In the genomic region with DNA sequence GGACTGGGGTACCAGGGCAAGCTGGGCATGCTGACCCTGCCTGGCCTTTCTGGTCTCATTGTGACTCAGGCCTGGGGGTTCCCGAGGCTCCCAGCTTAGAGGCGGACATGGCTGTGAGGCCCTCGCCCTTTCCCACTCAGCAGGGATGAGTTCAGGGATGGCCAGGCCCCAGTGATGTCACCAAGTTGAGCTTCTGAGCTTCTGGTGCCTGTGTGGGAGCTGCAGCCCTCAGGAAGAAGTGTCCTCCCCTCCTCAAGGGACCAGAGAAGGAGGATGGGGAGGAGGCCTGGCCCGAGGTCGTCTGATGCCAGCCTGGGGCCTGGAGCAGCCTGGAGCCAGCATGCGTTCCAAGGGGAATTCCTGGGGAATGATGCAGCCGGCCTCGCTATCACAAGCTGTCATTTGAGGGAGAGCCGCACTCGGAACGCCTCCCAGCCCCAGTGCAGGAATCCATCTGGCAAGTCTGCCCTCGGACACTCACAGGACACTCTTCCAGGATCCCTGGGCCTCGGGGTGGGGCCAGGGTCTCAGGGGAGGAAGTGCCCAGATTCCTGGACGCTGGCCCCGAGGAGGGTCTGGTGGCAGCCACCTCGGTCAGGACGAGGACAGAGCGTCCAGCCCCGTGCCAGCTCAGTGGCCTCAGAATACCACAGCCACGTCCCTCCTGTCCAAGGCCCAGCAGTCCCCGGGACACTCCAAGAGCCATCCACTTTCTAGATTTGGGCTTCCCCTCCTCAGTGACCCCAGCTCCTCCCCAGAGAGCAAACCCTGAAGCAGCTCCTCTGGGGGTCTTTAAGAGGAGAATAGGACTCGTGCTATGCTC, we compare ENCODE assay signal across 9 cellular contexts.
DNase-seq lines count a peak whose midpoint lies in the region; ATAC-seq and TF ChIP-seq lines count a peak whose summit lies in the region.
"Had no signal": no experiment of that assay in that cellular context is flagged by ENCODE, and none has a peak within 500 bp of the region (broad histone marks: within the 10 kb centered on the region; RNA-seq: fewer than 3 reads in every experiment).

No MANE protein-coding gene starts in this region.

- BruUV-seq in Panc1 (replicated peaks; lab: Mats Ljungman, UMichigan), result no TSS peak

- H3K27ac ChIP-seq in AG04450 (ENCODE audit: low read depth, low read length) (peak overlapping the region; percentile 91), Panc1 (ENCODE audit: low read length) (peak overlapping the region; percentile 68)

- H3K9me3 ChIP-seq in AG04450 (ENCODE audit: control insufficient read depth, insufficient read depth, low read length), result peaks cover 3% of the 10 kb centered on the region; the same call in 1 of the 2 replicates
- H3K9me3 ChIP-seq in Panc1 (ENCODE audit: control insufficient read depth, insufficient read depth, low read depth, low read length), result no peaks in the 10 kb centered on the region

- no peaks in the 10 kb centered on the region for H3K36me3 ChIP-seq in Panc1 (ENCODE audit: control insufficient read depth, insufficient read depth, low read length)

- no peaks in the 10 kb centered on the region for H3K36me3 Mint-ChIP-seq in nephron (ENCODE audit: low read depth)
- H3K36me3 Mint-ChIP-seq: CD14-positive monocyte had no signal

- H3K4me1 ChIP-seq in Panc1 (ENCODE audit: control insufficient read depth, insufficient read depth, low read length), result peaks cover 30% of the 10 kb centered on the region

- H3K4me3 ChIP-seq in AG04450 (ENCODE audit: low read depth, low read length) (no peak overlapping the region), Panc1 (ENCODE audit: low read depth in 2 of 2, low read length in 2 of 2) (no peak overlapping the region)

- in situ Hi-C loops in Panc1 (cut with HindIII; ENCODE audit: low pct_unique_long_range_greater_than_20kb, low sequenced_read_pairs), result no loop called here

- H3K9me3 Mint-ChIP-seq in nephron, result peaks cover under 1% of the 10 kb centered on the region
- H3K9me3 Mint-ChIP-seq: CD14-positive monocyte had no signal

- peaks cover 29% of the 10 kb centered on the region for H3K4me1 Mint-ChIP-seq in nephron
- H3K4me1 Mint-ChIP-seq: CD14-positive monocyte had no signal

- DNase-seq in AG04450 (ENCODE audit: low read depth, low spot score) (peak; percentile 81), Panc1 (ENCODE audit: low read depth, low spot score) (no peak), fibroblast of peridontal ligament (ENCODE audit: extremely low read depth) (peak; percentile 85), NCI-H1092 (lab: John Stamatoyannopoulos, UW) (no peak), NCI-H2171 treated with DMSO at 0.1 percent for 48 hours (lab: John Stamatoyannopoulos, UW) (no peak), NCI-H128 (lab: John Stamatoyannopoulos, UW; ENCODE audit: unreplicated experiment) (no peak)

- TF ChIP-seq CTCF in AG04450 (IDR thresholded peaks at IDR 0.05; ENCODE audit: low read depth, low read length) (no peak), Panc1 (IDR thresholded peaks at IDR 0.05) (no peak), nephron (IDR thresholded peaks at IDR 0.05; ENCODE audit: unreplicated experiment in 3 of 3) (no peak)

- ATAC-seq in Panc1 (peak; percentile 85), GM19463 (IDR thresholded peaks at IDR 0.05; ENCODE audit: unreplicated experiment) (no peak)

- intact Hi-C loops in Panc1 (cut with micrococcal nuclease; ENCODE audit: unreplicated experiment), result no loop called here

- CTCF ChIA-PET in AG04450 (lab: Charles Lee) (interaction anchor here (0.7 kb wide), 1 partner anchor 141 kb away, joined by 3 read pairs; no protein-coding TSS in a partner anchor), Panc1 (lab: Charles Lee) (interaction anchor here (1.1 kb wide), 1 partner anchor 10 kb away, joined by 3 read pairs; no protein-coding TSS in a partner anchor)

- no peaks in the 10 kb centered on the region for H3K27me3 ChIP-seq in AG04450 (ENCODE audit: control insufficient read depth, insufficient read depth, low read length)
- H3K27me3 ChIP-seq in Panc1 (ENCODE audit: control insufficient read depth, insufficient read depth, low read length), result no peaks in the 10 kb centered on the region

- POLR2A ChIA-PET in AG04450 (lab: Yijun Ruan, JAX), result interaction anchor here (1.1 to 1.9 kb wide), 4 partner anchors 12 to 54 kb away, joined by 4 to 10 read pairs (median 6); no protein-coding TSS in a partner anchor
- POLR2A ChIA-PET in Panc1 (lab: Charles Lee), result no interaction called here

- peak overlapping the region in 2 of 3 experiments; percentile 33 to 41 for H3K27ac Mint-ChIP-seq in nephron
- H3K27ac Mint-ChIP-seq: CD14-positive monocyte had no signal

- H3K27me3 Mint-ChIP-seq in nephron (ENCODE audit: low read depth), result peaks cover 4% of the 10 kb centered on the region

- no peak overlapping the region for H3K4me3 Mint-ChIP-seq in nephron
- H3K4me3 Mint-ChIP-seq: CD14-positive monocyte had no signal

Comparison
In these comparisons a context has a peak if more than half of its experiments do, and no peak if none do; other contexts are left out.
1. DNase-seq: peak in AG04450 (single experiment) and fibroblast of peridontal ligament (single experiment); none in Panc1 (single experiment), NCI-H1092 (single experiment), NCI-H2171 treated with DMSO at 0.1 percent for 48 hours (single experiment) and NCI-H128 (single experiment).